1 cellular context compared by ENCODE assay signal in genomic region chr16:398551-399277, GRCh38.
TF ChIP-seq lines count a peak whose summit lies in the region.

No MANE protein-coding gene starts in this region.

TF ChIP-seq in GM23338, 12 proteins besides CTCF, POLR2A, EP300 and RAD21 (continued from another document):
- TF ChIP-seq ZNF462 (CRISPR knock-in tag; IDR thresholded peaks at IDR 0.05) (no peak), POLR2AphosphoS5 (IDR thresholded peaks at IDR 0.05; ENCODE audit: low read depth) (no peak), ETS1 (IDR thresholded peaks at IDR 0.05) (no peak), JUNB (IDR thresholded peaks at IDR 0.05; ENCODE audit: unreplicated experiment) (no peak), CREB1 (CRISPR knock-in tag; IDR thresholded peaks at IDR 0.05; ENCODE audit: low read depth) (no peak)
